Comparison of ENCODE assay signal across 19 cellular contexts in genomic region chr19:49681830-49682229, GRCh38. TPM values are rescaled to one million over a fixed set of nuclear protein-coding genes. Genes with fewer than 3 reads are reported as not detected.
DNase-seq lines count a peak whose midpoint lies in the region; ATAC-seq and TF ChIP-seq lines count a peak whose summit lies in the region.
"Had no signal": no experiment of that assay in that cellular context is flagged by ENCODE, and none has a peak within 500 bp of the region (broad histone marks: within the 10 kb centered on the region; RNA-seq: fewer than 3 reads in every experiment).

No MANE protein-coding gene starts in this region.

- H2AK5ac ChIP-seq in IMR-90 (ENCODE audit: low read depth, low read length) = no peak overlapping the region

- no peak for TF ChIP-seq CTCF in IMR-90 (conservative IDR thresholded peaks at IDR 0.05; ENCODE audit: low read depth, low read length)
- no peak for TF ChIP-seq CTCF in endodermal cell (conservative IDR thresholded peaks at IDR 0.05)
- no peak for TF ChIP-seq CTCF in dorsolateral prefrontal cortex (IDR thresholded peaks at IDR 0.05 in 54 of 56, conservative IDR thresholded peaks at IDR 0.05 in 2 of 56; ENCODE audit: low read depth in 1 of 56, partially characterized antibody in 56 of 56)

- POLR2A ChIA-PET in IMR-90 (lab: Charles Lee; ENCODE audit: unreplicated experiment) = no interaction called here
- POLR2A ChIA-PET in activated CD4-positive, alpha-beta memory T cell treated with anti-CD3 and anti-CD28 coated beads for 36 hours (lab: Charles Lee) = no interaction called here

- peaks cover 37% of the 10 kb centered on the region for H3K4me1 Mint-ChIP-seq in activated CD4-positive, alpha-beta memory T cell treated with anti-CD3 and anti-CD28 coated beads for 36 hours (ENCODE audit: low read depth)
- peaks cover 22% of the 10 kb centered on the region for H3K4me1 Mint-ChIP-seq in endodermal cell
- peaks cover 59% of the 10 kb centered on the region for H3K4me1 Mint-ChIP-seq in stimulated activated effector memory CD8-positive, alpha-beta T cell treated with anti-CD3 and anti-CD28 coated beads, Interleukin-12 subunit alpha, Interleukin-12 subunit beta, amount 100 ng/mL, for 72 hours

- H2BK120ac ChIP-seq in IMR-90 (ENCODE audit: low read depth, low read length) = no peak overlapping the region

- H3K4me3 ChIP-seq in IMR-90 (ENCODE audit: insufficient read depth, low read depth, low read length) = no peak overlapping the region
- H3K4me3 ChIP-seq in endodermal cell (ENCODE audit: low read length) = no peak overlapping the region
- peak overlapping the region in 1 of 59 donors; percentile 17 for H3K4me3 ChIP-seq in dorsolateral prefrontal cortex

- no peak overlapping the region for H3K4ac ChIP-seq in IMR-90 (ENCODE audit: low read depth, low read length)

- H4K20me1 ChIP-seq in IMR-90 (ENCODE audit: insufficient read depth, low read length) = peaks cover 55% of the 10 kb centered on the region

- H3K9ac ChIP-seq in IMR-90 (ENCODE audit: low read depth, low read length) (no peak overlapping the region), endodermal cell (ENCODE audit: extremely low read depth, low read length, poor library complexity, severe bottlenecking) (no peak overlapping the region)

- peaks cover 3% of the 10 kb centered on the region; the same call in 1 of the 2 replicates for H3K9me1 ChIP-seq in IMR-90 (ENCODE audit: insufficient read depth, low read length)

- H3K4me1 ChIP-seq in IMR-90 (ENCODE audit: control insufficient read depth, insufficient read depth, low read length) (peaks cover 13% of the 10 kb centered on the region), endodermal cell (ENCODE audit: control insufficient read depth, insufficient read depth, low read length) (peaks cover 14% of the 10 kb centered on the region)

- no peaks in the 10 kb centered on the region for H3K9me3 ChIP-seq in IMR-90 (ENCODE audit: control insufficient read depth, insufficient read depth, low read length)
- H3K9me3 ChIP-seq in endodermal cell (ENCODE audit: control insufficient read depth, low read length) = no peaks in the 10 kb centered on the region
- H3K9me3 ChIP-seq: BE2C had no signal

- in situ Hi-C loops in IMR-90 (cut with MboI; ENCODE audit: low sequenced_read_pairs) = loop anchor here (10.0 kb wide), 1 partner anchor 173 kb away; the partner anchor contains the start of gene PTOV1

- peak overlapping the region; percentile 38 for H3K27ac Mint-ChIP-seq in activated CD4-positive, alpha-beta memory T cell treated with anti-CD3 and anti-CD28 coated beads for 36 hours
- no peak overlapping the region for H3K27ac Mint-ChIP-seq in endodermal cell
- H3K27ac Mint-ChIP-seq in stimulated activated effector memory CD8-positive, alpha-beta T cell treated with anti-CD3 and anti-CD28 coated beads, Interleukin-12 subunit alpha, Interleukin-12 subunit beta, amount 100 ng/mL, for 72 hours = no peak overlapping the region
- H3K27ac Mint-ChIP-seq: CD4-positive, alpha-beta T cell had no signal

- no peak overlapping the region for H3K4me2 ChIP-seq in IMR-90 (ENCODE audit: low read depth, low read length)

- H2BK20ac ChIP-seq in IMR-90 (ENCODE audit: low read depth, low read length) = no peak overlapping the region

- no peak overlapping the region for H3K27ac ChIP-seq in IMR-90 (ENCODE audit: insufficient read depth, low read length)
- H3K27ac ChIP-seq in endodermal cell (ENCODE audit: low read depth, low read length) = no peak overlapping the region
- H3K27ac ChIP-seq in dorsolateral prefrontal cortex = peak overlapping the region in 22 of 59 donors; percentile 11 to 82 (median 36)

- no peak for TF ChIP-seq RAD21 in IMR-90 (IDR thresholded peaks at IDR 0.05; ENCODE audit: low read length)

- H2AK9ac ChIP-seq in IMR-90 (replicated peaks; ENCODE audit: low read depth, low read length, poor library complexity) = peak overlapping the region; percentile 39

- TF ChIP-seq POLR2A in IMR-90 (IDR thresholded peaks at IDR 0.05; ENCODE audit: low read depth, low read length) = no peak

- H4K5ac ChIP-seq in IMR-90 (ENCODE audit: low read depth, low read length) = no peak overlapping the region

- H4K91ac ChIP-seq in IMR-90 (ENCODE audit: insufficient read depth, low read depth, low read length) = no peak overlapping the region

- H3K9me3 Mint-ChIP-seq in activated CD4-positive, alpha-beta memory T cell treated with anti-CD3 and anti-CD28 coated beads for 36 hours = no peaks in the 10 kb centered on the region
- no peaks in the 10 kb centered on the region for H3K9me3 Mint-ChIP-seq in endodermal cell
- H3K9me3 Mint-ChIP-seq in stimulated activated effector memory CD8-positive, alpha-beta T cell treated with anti-CD3 and anti-CD28 coated beads, Interleukin-12 subunit alpha, Interleukin-12 subunit beta, amount 100 ng/mL, for 72 hours = no peaks in the 10 kb centered on the region
- H3K9me3 Mint-ChIP-seq: CD4-positive, alpha-beta T cell had no signal

- no peak overlapping the region for H4K8ac ChIP-seq in IMR-90 (ENCODE audit: low read depth in 2 of 2, low read length in 2 of 2)

- H2BK5ac ChIP-seq in IMR-90 (ENCODE audit: low read depth, low read length, poor library complexity, severe bottlenecking) = no peak overlapping the region

- intact Hi-C loops in IMR-90 (cut with micrococcal nuclease) = loop anchor here (5.0 kb wide), 1 partner anchor 110 kb away; no protein-coding TSS in a partner anchor
- intact Hi-C loops in activated CD4-positive, alpha-beta memory T cell treated with anti-CD3 and anti-CD28 coated beads for 36 hours (cut with micrococcal nuclease) = no loop called here
- intact Hi-C loops in dorsolateral prefrontal cortex (cut with DNase I) = no loop called here

- no peak overlapping the region for H3K18ac ChIP-seq in IMR-90 (ENCODE audit: low read depth, low read length)

- ATAC-seq in IMR-90 (ENCODE audit: low read depth) = no peak
- no peak for ATAC-seq in stimulated activated effector memory CD8-positive, alpha-beta T cell treated with anti-CD3 and anti-CD28 coated beads, Interleukin-12 subunit alpha, Interleukin-12 subunit beta, amount 100 ng/mL, for 72 hours
- no peak for ATAC-seq in HG02588 (IDR thresholded peaks at IDR 0.05; ENCODE audit: unreplicated experiment)
- ATAC-seq in GM19455 (IDR thresholded peaks at IDR 0.05; ENCODE audit: unreplicated experiment) = no peak
- ATAC-seq: PC-3 had no signal

- no peak overlapping the region for H3K14ac ChIP-seq in IMR-90 (replicated peaks; ENCODE audit: low read depth, low read length)

- CTCF ChIA-PET in IMR-90 (lab: Yijun Ruan, JAX) = no interaction called here
- CTCF ChIA-PET in activated CD4-positive, alpha-beta memory T cell treated with anti-CD3 and anti-CD28 coated beads for 36 hours (lab: Charles Lee) = interaction anchor here (0.9 to 2.2 kb wide), 4 partner anchors 10 to 133 kb away, joined by 3 to 12 read pairs (median 4); partner anchors contain the start of gene SCAF1

- H2BK15ac ChIP-seq in IMR-90 (ENCODE audit: low read depth, low read length) = no peak overlapping the region

- peaks cover 38% of the 10 kb centered on the region for H3K36me3 ChIP-seq in IMR-90 (ENCODE audit: control insufficient read depth, insufficient read depth, low read length)
- H3K36me3 ChIP-seq in endodermal cell (ENCODE audit: control insufficient read depth, insufficient read depth, low read length) = peaks cover 52% of the 10 kb centered on the region

- H3K23ac ChIP-seq in IMR-90 (ENCODE audit: low read depth, low read length) = no peak overlapping the region

- no peaks in the 10 kb centered on the region for H3K27me3 Mint-ChIP-seq in activated CD4-positive, alpha-beta memory T cell treated with anti-CD3 and anti-CD28 coated beads for 36 hours
- H3K27me3 Mint-ChIP-seq in endodermal cell (ENCODE audit: insufficient read depth) = no peaks in the 10 kb centered on the region
- H3K27me3 Mint-ChIP-seq: CD4-positive, alpha-beta T cell had no signal

- no peak overlapping the region for H2AFZ ChIP-seq in IMR-90 (replicated peaks; ENCODE audit: low read length, poor library complexity)

- no peak overlapping the region for H3K4me3 Mint-ChIP-seq in activated CD4-positive, alpha-beta memory T cell treated with anti-CD3 and anti-CD28 coated beads for 36 hours
- H3K4me3 Mint-ChIP-seq in endodermal cell = no peak overlapping the region
- H3K4me3 Mint-ChIP-seq in stimulated activated effector memory CD8-positive, alpha-beta T cell treated with anti-CD3 and anti-CD28 coated beads, Interleukin-12 subunit alpha, Interleukin-12 subunit beta, amount 100 ng/mL, for 72 hours = peak overlapping the region; percentile 19
- H3K4me3 Mint-ChIP-seq: CD4-positive, alpha-beta T cell had no signal

- dilution Hi-C loops in IMR-90 (cut with HindIII; ENCODE audit: low sequenced_read_pairs, unreplicated experiment) = no loop called here

- DNase-seq in IMR-90 = no peak
- DNase-seq in activated CD4-positive, alpha-beta memory T cell treated with anti-CD3 and anti-CD28 coated beads for 36 hours = no peak
- DNase-seq in endodermal cell = peak; percentile 38
- no peak for DNase-seq in stimulated activated effector memory CD8-positive, alpha-beta T cell treated with anti-CD3 and anti-CD28 coated beads, Interleukin-12 subunit alpha, Interleukin-12 subunit beta, amount 100 ng/mL, for 72 hours (ENCODE audit: low spot score in 2 of 2)
- DNase-seq in dorsolateral prefrontal cortex = no peak
- DNase-seq: BE2C; Calu3; CD4-positive, alpha-beta T cell; DMS53; HCEC 1CT; NCI-H1048; NCI-H1436 treated with DMSO at 0.1 percent for 48 hours; NCI-H2081 treated with DMSO at 0.1 percent for 48 hours; NCI-H510A; NCI-H774; PC-3 had no signal

- WGBS in IMR-90 (ENCODE audit: extremely low coverage in 2 of 2, insufficient read length in 1 of 2), 2 experiments = 99% methylated on average over 10 of the region's 19 CpGs; no CpG with 5 or more reads in 1 of the 2 experiments
- WGBS in endodermal cell (ENCODE audit: insufficient coverage in 1 of 2, insufficient read length in 1 of 2), 2 experiments = 96 to 97% methylated on average over 15 to 19 of the region's 19 CpGs

- H3K27me3 ChIP-seq in IMR-90 (ENCODE audit: control insufficient read depth, insufficient read depth, low read length) = no peaks in the 10 kb centered on the region
- H3K27me3 ChIP-seq in endodermal cell (ENCODE audit: control insufficient read depth, insufficient read depth, low read length, poor library complexity, severe bottlenecking) = no peaks in the 10 kb centered on the region
- no peaks in the 10 kb centered on the region for H3K27me3 ChIP-seq in dorsolateral prefrontal cortex
- H3K27me3 ChIP-seq: BE2C had no signal

- H3K36me3 Mint-ChIP-seq in activated CD4-positive, alpha-beta memory T cell treated with anti-CD3 and anti-CD28 coated beads for 36 hours = peaks cover 39% of the 10 kb centered on the region
- peaks cover 46% of the 10 kb centered on the region for H3K36me3 Mint-ChIP-seq in endodermal cell (ENCODE audit: low read depth)
- H3K36me3 Mint-ChIP-seq in stimulated activated effector memory CD8-positive, alpha-beta T cell treated with anti-CD3 and anti-CD28 coated beads, Interleukin-12 subunit alpha, Interleukin-12 subunit beta, amount 100 ng/mL, for 72 hours = peaks cover 94% of the 10 kb centered on the region

- no peak overlapping the region for H3K56ac ChIP-seq in IMR-90 (ENCODE audit: extremely low read depth, insufficient read depth, low read length)

- peaks cover 19 to 71% of the 10 kb centered on the region in 2 experiments for H3K79me1 ChIP-seq in IMR-90 (ENCODE audit: low read depth in 1 of 2, low read length in 2 of 2)

- BruUV-seq in IMR-90 (replicated peaks; lab: Mats Ljungman, UMichigan) = no TSS peak

RNA-seq across cellular contexts. Expression of gene PRMT1, which starts 4.8 kb away (rescaled TPM):
- total RNA-seq in IMR-90 (2012; rRNA removed) (672 and 840 TPM in 2 replicates), endodermal cell (100 to 1,000 TPM; 343 to 362 TPM), dorsolateral prefrontal cortex (100 to 1,000 TPM in 54 of 120 experiments, 10 to 100 TPM in 66; 75.9 to 139 (median 99.2) TPM)
- polyA plus RNA-seq in IMR-90 (2012; rRNA removed) = 497 and 529 TPM in 2 replicates
- polyA plus RNA-seq in IMR-90 (2012; cell fraction: cytosol; rRNA removed) = 279 and 661 TPM in 2 replicates
- 331 and 464 TPM in 2 replicates for polyA plus RNA-seq in IMR-90 (2012; cell fraction: nucleus; rRNA removed; ENCODE audit: low replicate concordance)
- total RNA-seq in activated CD4-positive, alpha-beta memory T cell treated with anti-CD3 and anti-CD28 coated beads for 36 hours = 100 to 1,000 TPM; 315 to 325 TPM
- 417 TPM for polyA plus RNA-seq in endodermal cell (2013, experiment 1 of 2)
- polyA plus RNA-seq in endodermal cell (2013, experiment 2 of 2) = 408 TPM

RNA-seq across cellular contexts. Expression of gene ADM5, which starts 7.6 kb away (rescaled TPM):
- total RNA-seq in IMR-90 (2012; rRNA removed) = 0.18 and 0.28 TPM in 2 replicates
- polyA plus RNA-seq in IMR-90 (2012; rRNA removed) = 0.99 and 1.7 TPM in 2 replicates
- polyA plus RNA-seq in IMR-90 (2012; cell fraction: cytosol; rRNA removed) = 0.05 and 0.51 TPM in 2 replicates
- 9.2 and 33.2 TPM in 2 replicates for polyA plus RNA-seq in IMR-90 (2012; cell fraction: nucleus; rRNA removed; ENCODE audit: low replicate concordance)
- 1 to 10 TPM; 2.9 to 3.0 TPM for total RNA-seq in activated CD4-positive, alpha-beta memory T cell treated with anti-CD3 and anti-CD28 coated beads for 36 hours
- total RNA-seq in endodermal cell = 1 to 10 TPM; 4.6 to 7.7 TPM
- 5.1 TPM for polyA plus RNA-seq in endodermal cell (2013, experiment 1 of 2)
- 6.1 TPM for polyA plus RNA-seq in endodermal cell (2013, experiment 2 of 2)
- total RNA-seq in dorsolateral prefrontal cortex = 1 to 10 TPM in 93 of 120 experiments, under 1 TPM in 26, not detected in 1; 0.33 to 4.1 (median 1.5) TPM

RNA-seq across cellular contexts. Expression of gene CPT1C, which starts 9.1 kb away (rescaled TPM):
- 14.2 and 14.7 TPM in 2 replicates for total RNA-seq in IMR-90 (2012; rRNA removed)
- polyA plus RNA-seq in IMR-90 (2012; rRNA removed) = 53.1 and 56.1 TPM in 2 replicates
- polyA plus RNA-seq in IMR-90 (2012; cell fraction: cytosol; rRNA removed) = 21.9 and 40.7 TPM in 2 replicates
- polyA plus RNA-seq in IMR-90 (2012; cell fraction: nucleus; rRNA removed; ENCODE audit: low replicate concordance) = 314 and 515 TPM in 2 replicates
- total RNA-seq in activated CD4-positive, alpha-beta memory T cell treated with anti-CD3 and anti-CD28 coated beads for 36 hours = 1 to 10 TPM; 1.4 to 1.6 TPM
- total RNA-seq in endodermal cell = 10 to 100 TPM; 41.4 to 59.7 TPM
- 62.0 TPM for polyA plus RNA-seq in endodermal cell (2013, experiment 1 of 2)
- polyA plus RNA-seq in endodermal cell (2013, experiment 2 of 2) = 60.2 TPM
- 100 to 1,000 TPM in 78 of 120 experiments, 10 to 100 TPM in 42; 55.9 to 163 (median 105) TPM for total RNA-seq in dorsolateral prefrontal cortex
- total RNA-seq: MCF 10A had no signal

RNA-seq across cellular contexts. Expression of gene BCL2L12, which starts 16.1 kb away (rescaled TPM):
- total RNA-seq in IMR-90 (2012; rRNA removed) (3.9 and 4.7 TPM in 2 replicates), endodermal cell (100 to 1,000 TPM in 1 of 2 donors, 10 to 100 TPM in 1; 91.8 to 101 TPM), dorsolateral prefrontal cortex (1 to 10 TPM in 119 of 120 experiments, under 1 TPM in 1; 0.87 to 9.6 (median 3.6) TPM)
- polyA plus RNA-seq in IMR-90 (2012; rRNA removed) = 32.6 and 51.4 TPM in 2 replicates
- polyA plus RNA-seq in IMR-90 (2012; cell fraction: cytosol; rRNA removed) = 33.4 and 50.7 TPM in 2 replicates
- 15.0 and 40.8 TPM in 2 replicates for polyA plus RNA-seq in IMR-90 (2012; cell fraction: nucleus; rRNA removed; ENCODE audit: low replicate concordance)
- total RNA-seq in activated CD4-positive, alpha-beta memory T cell treated with anti-CD3 and anti-CD28 coated beads for 36 hours = 10 to 100 TPM; 87.2 to 89.1 TPM
- polyA plus RNA-seq in endodermal cell (2013, experiment 1 of 2) = 81.0 TPM
- polyA plus RNA-seq in endodermal cell (2013, experiment 2 of 2) = 68.6 TPM

RNA-seq across cellular contexts. Expression of gene IRF3, which starts 16.2 kb away (rescaled TPM):
- total RNA-seq in IMR-90 (2012; rRNA removed) (37.2 and 39.6 TPM in 2 replicates), endodermal cell (100 to 1,000 TPM; 127 to 128 TPM), dorsolateral prefrontal cortex (100 to 1,000 TPM in 1 of 120 experiments, 10 to 100 TPM in 119; 44.4 to 102 (median 65.0) TPM)
- polyA plus RNA-seq in IMR-90 (2012; rRNA removed) = 65.2 and 95.9 TPM in 2 replicates
- 71.6 and 102 TPM in 2 replicates for polyA plus RNA-seq in IMR-90 (2012; cell fraction: cytosol; rRNA removed)
- 178 and 291 TPM in 2 replicates for polyA plus RNA-seq in IMR-90 (2012; cell fraction: nucleus; rRNA removed; ENCODE audit: low replicate concordance)
- 100 to 1,000 TPM; 143 to 156 TPM for total RNA-seq in activated CD4-positive, alpha-beta memory T cell treated with anti-CD3 and anti-CD28 coated beads for 36 hours
- polyA plus RNA-seq in endodermal cell (2013, experiment 1 of 2) = 58.7 TPM
- polyA plus RNA-seq in endodermal cell (2013, experiment 2 of 2) = 66.6 TPM
